10 cellular contexts compared by ENCODE assay signal in the genomic region with DNA sequence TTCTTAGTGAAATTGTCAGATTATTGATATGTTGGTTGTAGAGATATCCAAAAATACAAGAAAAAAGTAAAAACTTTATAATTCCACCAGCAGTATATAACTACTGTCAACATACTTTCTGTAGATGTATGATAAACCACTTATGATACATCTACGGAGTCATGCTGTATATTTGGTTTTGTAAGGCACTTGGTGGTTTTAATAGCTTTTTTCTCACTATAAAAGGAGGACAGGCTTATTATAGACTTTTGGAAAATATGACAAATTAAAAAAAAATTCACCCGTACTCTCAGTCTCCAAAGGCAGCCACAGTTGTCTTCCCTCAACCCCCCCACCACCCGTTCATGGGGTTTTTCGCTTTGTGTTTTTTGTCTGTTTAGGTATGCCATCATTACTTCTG. TPM values are rescaled to one million over a fixed set of nuclear protein-coding genes. Genes with fewer than 3 reads are reported as not detected.
DNase-seq lines count a peak whose midpoint lies in the region; ATAC-seq, FAIRE-seq and TF ChIP-seq lines count a peak whose summit lies in the region.
"Had no signal": no experiment of that assay in that cellular context is flagged by ENCODE, and none has a peak within 500 bp of the region (broad histone marks: within the 10 kb centered on the region; RNA-seq: fewer than 3 reads in every experiment).

No MANE protein-coding gene starts in this region.

- no peak overlapping the region for H3K27ac ChIP-seq in CD4-positive, alpha-beta memory T cell (ENCODE audit: low read depth, low read length)
- H3K27ac ChIP-seq in RWPE2 (ENCODE audit: poor library complexity, severe bottlenecking) (peak overlapping the region; percentile 98), dorsolateral prefrontal cortex (peak overlapping the region in 55 of 59 donors; percentile 2 to 99 (median 98)), rectal smooth muscle tissue (ENCODE audit: low read depth, low read length) (peak overlapping the region; percentile 97), Peyer's patch (peak overlapping the region in 2 of 4 donors; percentile 46 to 96), kidney (ENCODE audit: low read depth in 2 of 2, low read length in 2 of 2) (peak overlapping the region in 1 of 2 donors; percentile 94), aorta (ENCODE audit: low read depth in 1 of 2, low read length in 2 of 2) (no peak overlapping the region)

- no peak overlapping the region for H3K4me3 ChIP-seq in CD4-positive, alpha-beta memory T cell (ENCODE audit: low read length in 2 of 2)
- no peak overlapping the region for H3K4me3 ChIP-seq in RWPE2 (ENCODE audit: severe bottlenecking)
- H3K4me3 ChIP-seq in dorsolateral prefrontal cortex: peak overlapping the region in 5 of 59 donors; percentile 82 to 84 (median 84)
- H3K4me3 ChIP-seq in rectal smooth muscle tissue (ENCODE audit: low read length): no peak overlapping the region
- no peak overlapping the region for H3K4me3 ChIP-seq in Peyer's patch
- H3K4me3 ChIP-seq in kidney (ENCODE audit: low read length in 2 of 2): no peak overlapping the region
- H3K4me3 ChIP-seq in aorta (ENCODE audit: low read length in 2 of 2): no peak overlapping the region

- H3K27me3 Mint-ChIP-seq in CD4-positive, alpha-beta memory T cell: no peaks in the 10 kb centered on the region

- ATAC-seq in RWPE2 (ENCODE audit: low read depth) (no peak), aorta (ENCODE audit: low FRiP score) (no peak)
- ATAC-seq: WTC11 had no signal

- H3K27ac Mint-ChIP-seq in CD4-positive, alpha-beta memory T cell: peak overlapping the region in 5 of 7 donors; percentile 82 to 98 (median 95)
- H3K27ac Mint-ChIP-seq: WTC11 had no signal

- POLR2A ChIA-PET in CD4-positive, alpha-beta memory T cell (lab: Charles Lee; ENCODE audit: partially characterized antibody): interaction anchor here (2.3 to 5.4 kb wide), 2 partner anchors 15 to 55 kb away, joined by 11 to 44 read pairs; a partner anchor contains a TSS

- H3K9ac ChIP-seq in rectal smooth muscle tissue (ENCODE audit: low read length) (no peak overlapping the region), kidney (ENCODE audit: low read length in 2 of 2) (peak overlapping the region in 1 of 2 donors; percentile 74)

- 36 to 38% methylated on average over 4 of the region's 4 CpGs for WGBS in aorta, 2 donors

- no peak for DNase-seq in CD4-positive, alpha-beta memory T cell
- no peak for DNase-seq in RWPE2 (ENCODE audit: low spot score)
- no peak for DNase-seq in dorsolateral prefrontal cortex
- no peak for DNase-seq in NCI-H2227 (lab: John Stamatoyannopoulos, UW; ENCODE audit: unreplicated experiment)
- DNase-seq in Peyer's patch: no peak
- no peak for DNase-seq in kidney
- no peak for DNase-seq in aorta

- TF ChIP-seq POLR2A in Peyer's patch (IDR thresholded peaks at IDR 0.05): no peak

- peaks cover 35% of the 10 kb centered on the region for H3K4me1 ChIP-seq in CD4-positive, alpha-beta memory T cell (ENCODE audit: insufficient read depth, low read length)
- H3K4me1 ChIP-seq in RWPE2 (ENCODE audit: insufficient read depth, poor library complexity, severe bottlenecking): peaks cover 60% of the 10 kb centered on the region
- peaks cover 51% of the 10 kb centered on the region for H3K4me1 ChIP-seq in rectal smooth muscle tissue (ENCODE audit: control insufficient read depth, insufficient read depth, low read length)
- peaks cover 12 to 79% (median 16%) of the 10 kb centered on the region in 4 donors for H3K4me1 ChIP-seq in Peyer's patch
- peaks cover 55 to 61% of the 10 kb centered on the region in 2 donors for H3K4me1 ChIP-seq in kidney (ENCODE audit: control insufficient read depth in 1 of 2, insufficient read depth in 1 of 2, low read depth in 1 of 2, low read length in 2 of 2)
- no peaks in the 10 kb centered on the region for H3K4me1 ChIP-seq in aorta (ENCODE audit: control insufficient read depth in 1 of 2, insufficient read depth in 2 of 2, low read length in 2 of 2)

- H3K9me3 Mint-ChIP-seq in CD4-positive, alpha-beta memory T cell: peaks cover 0 to 2% (median 0%) of the 10 kb centered on the region in 8 donors
- H3K9me3 Mint-ChIP-seq: WTC11 had no signal

- no peaks in the 10 kb centered on the region for H3K9me3 ChIP-seq in CD4-positive, alpha-beta memory T cell (ENCODE audit: control insufficient read depth in 1 of 2, low read length in 2 of 2)
- H3K9me3 ChIP-seq in RWPE2 (ENCODE audit: severe bottlenecking): no peaks in the 10 kb centered on the region
- no peaks in the 10 kb centered on the region for H3K9me3 ChIP-seq in Peyer's patch
- H3K9me3 ChIP-seq in kidney (ENCODE audit: control insufficient read depth in 1 of 2, low read length in 2 of 2): no peaks in the 10 kb centered on the region
- H3K9me3 ChIP-seq in aorta (ENCODE audit: control insufficient read depth, low read length): no peaks in the 10 kb centered on the region

- intact Hi-C loops in CD4-positive, alpha-beta memory T cell (cut with micrococcal nuclease): no loop called here
- intact Hi-C loops in dorsolateral prefrontal cortex (cut with DNase I) (loop anchor here in 1 of 2 donors (5.0 kb wide), 1 partner anchor 41 kb away; no protein-coding TSS in a partner anchor), kidney (cut with DNase I) (no loop called here), aorta (cut with DNase I) (no loop called here)

- no peak for TF ChIP-seq CTCF in RWPE2 (IDR thresholded peaks at IDR 0.05; ENCODE audit: poor library complexity, severe bottlenecking)
- TF ChIP-seq CTCF in dorsolateral prefrontal cortex (IDR thresholded peaks at IDR 0.05 in 54 of 56, conservative IDR thresholded peaks at IDR 0.05 in 2 of 56; ENCODE audit: low read depth in 1 of 56, partially characterized antibody in 56 of 56): no peak
- no peak for TF ChIP-seq CTCF in Peyer's patch (IDR thresholded peaks at IDR 0.05)
- no peak for TF ChIP-seq CTCF in kidney (IDR thresholded peaks at IDR 0.05; ENCODE audit: borderline replicate concordance, extremely low read depth, insufficient read depth)

- no peak for FAIRE-seq in kidney (lab: Jason Lieb, UNC)
- FAIRE-seq: G401.6 had no signal

- no peaks in the 10 kb centered on the region for H3K36me3 Mint-ChIP-seq in CD4-positive, alpha-beta memory T cell
- H3K36me3 Mint-ChIP-seq: WTC11 had no signal

- H3K36me3 ChIP-seq in CD4-positive, alpha-beta memory T cell (ENCODE audit: insufficient read depth, low read length): no peaks in the 10 kb centered on the region
- H3K36me3 ChIP-seq in RWPE2 (ENCODE audit: low read depth) (peaks cover 14% of the 10 kb centered on the region), rectal smooth muscle tissue (ENCODE audit: control insufficient read depth, insufficient read depth, low read length) (no peaks in the 10 kb centered on the region), Peyer's patch (no peaks in the 10 kb centered on the region), kidney (ENCODE audit: control insufficient read depth in 1 of 2, insufficient read depth in 2 of 2, low read length in 2 of 2) (no peaks in the 10 kb centered on the region), aorta (ENCODE audit: control insufficient read depth in 1 of 2, insufficient read depth in 2 of 2, low read length in 1 of 2) (no peaks in the 10 kb centered on the region)

- peaks cover 14 to 59% (median 27%) of the 10 kb centered on the region in 4 donors for H3K4me1 Mint-ChIP-seq in CD4-positive, alpha-beta memory T cell

- H3K4me3 Mint-ChIP-seq in CD4-positive, alpha-beta memory T cell: peak overlapping the region in 7 of 8 donors; percentile 7 to 91 (median 87)

- H3K27me3 ChIP-seq in CD4-positive, alpha-beta memory T cell (ENCODE audit: insufficient read depth, low read length): no peaks in the 10 kb centered on the region
- H3K27me3 ChIP-seq in RWPE2 (ENCODE audit: insufficient read depth, poor library complexity, severe bottlenecking) (no peaks in the 10 kb centered on the region), dorsolateral prefrontal cortex (no peaks in the 10 kb centered on the region), rectal smooth muscle tissue (ENCODE audit: control insufficient read depth, insufficient read depth, low read length) (no peaks in the 10 kb centered on the region), Peyer's patch (no peaks in the 10 kb centered on the region), aorta (ENCODE audit: control insufficient read depth in 1 of 2, insufficient read depth in 2 of 2, low read length in 1 of 2) (no peaks in the 10 kb centered on the region)

- CTCF ChIA-PET in CD4-positive, alpha-beta memory T cell (lab: Charles Lee; ENCODE audit: partially characterized antibody): no interaction called here

RNA-seq across cellular contexts. Expression of a gene that starts 14.8 kb away (rescaled TPM):
- 10 to 100 TPM; 15.4 to 19.5 TPM for total RNA-seq in CD4-positive, alpha-beta memory T cell
- 1 to 10 TPM in 1 of 2 donors, under 1 TPM in 1; 0.35 to 4.0 TPM for polyA plus RNA-seq in CD4-positive, alpha-beta memory T cell
- total RNA-seq in dorsolateral prefrontal cortex (10 to 100 TPM; 36.4 to 86.1 (median 56.3) TPM), Peyer's patch (10 to 100 TPM; 12.8 to 51.2 (median 47.6) TPM), kidney (50.5 TPM), aorta (10 to 100 TPM; 23.9 to 35.8 TPM)
- polyA plus RNA-seq in kidney (ENCODE audit: insufficient read depth, low read depth, low replicate concordance) (6.7 TPM), aorta (1 to 10 TPM; 2.0 to 7.0 TPM)

Comparison
In these comparisons a context has a peak if more than half of its experiments do, and no peak if none do; other contexts are left out.
1. H3K27ac ChIP-seq: peak in RWPE2 (single experiment), dorsolateral prefrontal cortex (55 of 59) and rectal smooth muscle tissue (single experiment); none in CD4-positive, alpha-beta memory T cell (single experiment) and aorta (0 of 2).